Comparison of ENCODE assay signal across 1 cellular context in the genomic region with DNA sequence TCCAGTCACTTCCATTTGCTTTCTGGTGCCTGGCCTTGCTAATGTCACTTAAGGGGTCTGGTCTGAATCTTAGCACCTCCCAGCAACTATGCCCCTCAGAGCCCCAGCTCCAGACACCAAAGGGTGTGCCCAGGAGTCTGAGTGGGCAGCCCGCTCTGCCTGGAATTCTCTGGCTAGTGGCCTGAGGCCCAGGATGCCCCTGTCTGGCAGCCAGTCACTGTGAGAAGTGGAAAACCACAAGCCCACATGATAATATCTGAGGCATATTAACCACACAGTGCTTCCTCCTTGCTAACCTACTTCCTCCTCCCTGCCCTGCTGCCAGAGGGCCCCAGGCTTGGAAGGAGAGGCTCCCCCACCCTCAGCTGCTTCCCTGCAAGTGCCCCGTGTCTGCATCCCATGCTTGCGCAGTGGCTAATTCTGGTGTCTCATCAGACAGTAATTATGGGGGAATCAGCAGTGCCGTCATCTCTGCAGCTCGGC.
TF ChIP-seq lines count a peak whose summit lies in the region.

No MANE protein-coding gene starts in this region.

TF ChIP-seq in HepG2, 621 proteins besides CTCF, POLR2A, EP300 and RAD21:
- TF ChIP-seq, protein P1, sequence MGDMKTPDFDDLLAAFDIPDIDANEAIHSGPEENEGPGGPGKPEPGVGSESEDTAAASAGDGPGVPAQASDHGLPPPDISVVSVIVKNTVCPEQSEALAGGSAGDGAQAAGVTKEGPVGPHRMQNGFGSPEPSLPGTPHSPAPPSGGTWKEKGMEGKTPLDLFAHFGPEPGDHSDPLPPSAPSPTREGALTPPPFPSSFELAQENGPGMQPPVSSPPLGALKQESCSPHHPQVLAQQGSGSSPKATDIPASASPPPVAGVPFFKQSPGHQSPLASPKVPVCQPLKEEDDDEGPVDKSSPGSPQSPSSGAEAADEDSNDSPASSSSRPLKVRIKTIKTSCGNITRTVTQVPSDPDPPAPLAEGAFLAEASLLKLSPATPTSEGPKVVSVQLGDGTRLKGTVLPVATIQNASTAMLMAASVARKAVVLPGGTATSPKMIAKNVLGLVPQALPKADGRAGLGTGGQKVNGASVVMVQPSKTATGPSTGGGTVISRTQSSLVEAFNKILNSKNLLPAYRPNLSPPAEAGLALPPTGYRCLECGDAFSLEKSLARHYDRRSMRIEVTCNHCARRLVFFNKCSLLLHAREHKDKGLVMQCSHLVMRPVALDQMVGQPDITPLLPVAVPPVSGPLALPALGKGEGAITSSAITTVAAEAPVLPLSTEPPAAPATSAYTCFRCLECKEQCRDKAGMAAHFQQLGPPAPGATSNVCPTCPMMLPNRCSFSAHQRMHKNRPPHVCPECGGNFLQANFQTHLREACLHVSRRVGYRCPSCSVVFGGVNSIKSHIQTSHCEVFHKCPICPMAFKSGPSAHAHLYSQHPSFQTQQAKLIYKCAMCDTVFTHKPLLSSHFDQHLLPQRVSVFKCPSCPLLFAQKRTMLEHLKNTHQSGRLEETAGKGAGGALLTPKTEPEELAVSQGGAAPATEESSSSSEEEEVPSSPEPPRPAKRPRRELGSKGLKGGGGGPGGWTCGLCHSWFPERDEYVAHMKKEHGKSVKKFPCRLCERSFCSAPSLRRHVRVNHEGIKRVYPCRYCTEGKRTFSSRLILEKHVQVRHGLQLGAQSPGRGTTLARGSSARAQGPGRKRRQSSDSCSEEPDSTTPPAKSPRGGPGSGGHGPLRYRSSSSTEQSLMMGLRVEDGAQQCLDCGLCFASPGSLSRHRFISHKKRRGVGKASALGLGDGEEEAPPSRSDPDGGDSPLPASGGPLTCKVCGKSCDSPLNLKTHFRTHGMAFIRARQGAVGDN (CRISPR knock-in tag; IDR thresholded peaks at IDR 0.05) = peak; percentile 26
- TF ChIP-seq CHCHD3 (CRISPR knock-in tag; IDR thresholded peaks at IDR 0.05) (0 out of 2 replicates have a peak, but pooled peaks have one; percentile 64), ZNF616 (CRISPR knock-in tag; IDR thresholded peaks at IDR 0.05; ENCODE audit: low read depth) (no peak), MYC (CRISPR knock-in tag; IDR thresholded peaks at IDR 0.05; ENCODE audit: borderline replicate concordance) (0 out of 2 replicates have a peak, but pooled peaks have one; percentile 29), EED (CRISPR knock-in tag; IDR thresholded peaks at IDR 0.05) (0 out of 2 replicates have a peak, but pooled peaks have one; percentile 44), RARG (CRISPR knock-in tag; IDR thresholded peaks at IDR 0.05; ENCODE audit: low read depth) (no peak), ZNF660 (CRISPR knock-in tag; IDR thresholded peaks at IDR 0.05; ENCODE audit: borderline replicate concordance, low read depth) (0 out of 2 replicates have a peak, but pooled peaks have one; percentile 32), ZNF562 (CRISPR knock-in tag; IDR thresholded peaks at IDR 0.05; ENCODE audit: borderline replicate concordance) (no peak), POLR2AphosphoS5 (IDR thresholded peaks at IDR 0.05; ENCODE audit: low read depth, low read length) (peak; percentile 1; the same call in 1 of the 2 replicates), AKAP8 (CRISPR knock-in tag; IDR thresholded peaks at IDR 0.05) (0 out of 2 replicates have a peak, but pooled peaks have one; percentile 3), ZNF501 (CRISPR knock-in tag; IDR thresholded peaks at IDR 0.05) (peak; percentile 19; the same call in 1 of the 2 replicates), ZNF530 (CRISPR knock-in tag; IDR thresholded peaks at IDR 0.05; ENCODE audit: low read depth) (no peak), ZNF572 (CRISPR knock-in tag; IDR thresholded peaks at IDR 0.05) (peak; percentile 100)
- TF ChIP-seq, protein P2, sequence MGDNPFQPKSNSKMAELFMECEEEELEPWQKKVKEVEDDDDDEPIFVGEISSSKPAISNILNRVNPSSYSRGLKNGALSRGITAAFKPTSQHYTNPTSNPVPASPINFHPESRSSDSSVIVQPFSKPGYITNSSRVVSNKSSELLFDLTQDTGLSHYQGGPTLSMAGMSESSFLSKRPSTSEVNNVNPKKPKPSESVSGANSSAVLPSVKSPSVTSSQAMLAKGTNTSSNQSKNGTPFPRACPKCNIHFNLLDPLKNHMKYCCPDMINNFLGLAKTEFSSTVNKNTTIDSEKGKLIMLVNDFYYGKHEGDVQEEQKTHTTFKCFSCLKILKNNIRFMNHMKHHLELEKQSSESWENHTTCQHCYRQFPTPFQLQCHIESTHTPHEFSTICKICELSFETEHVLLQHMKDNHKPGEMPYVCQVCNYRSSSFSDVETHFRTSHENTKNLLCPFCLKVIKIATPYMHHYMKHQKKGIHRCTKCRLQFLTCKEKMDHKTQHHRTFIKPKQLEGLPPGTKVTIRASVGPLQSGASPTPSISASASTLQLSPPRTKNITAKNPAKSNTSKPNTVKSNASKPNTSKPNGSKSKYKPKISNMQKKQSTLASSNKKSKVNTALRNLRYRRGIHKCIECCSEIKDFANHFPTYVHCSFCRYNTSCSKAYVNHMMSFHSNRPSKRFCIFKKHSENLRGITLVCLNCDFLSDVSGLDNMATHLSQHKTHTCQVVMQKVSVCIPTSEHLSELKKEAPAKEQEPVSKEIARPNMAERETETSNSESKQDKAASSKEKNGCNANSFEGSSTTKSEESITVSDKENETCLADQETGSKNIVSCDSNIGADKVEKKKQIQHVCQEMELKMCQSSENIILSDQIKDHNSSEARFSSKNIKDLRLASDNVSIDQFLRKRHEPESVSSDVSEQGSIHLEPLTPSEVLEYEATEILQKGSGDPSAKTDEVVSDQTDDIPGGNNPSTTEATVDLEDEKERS (CRISPR knock-in tag; IDR thresholded peaks at IDR 0.05) = 0 out of 2 replicates have a peak, but pooled peaks have one; percentile 8
- TF ChIP-seq, protein P3, sequence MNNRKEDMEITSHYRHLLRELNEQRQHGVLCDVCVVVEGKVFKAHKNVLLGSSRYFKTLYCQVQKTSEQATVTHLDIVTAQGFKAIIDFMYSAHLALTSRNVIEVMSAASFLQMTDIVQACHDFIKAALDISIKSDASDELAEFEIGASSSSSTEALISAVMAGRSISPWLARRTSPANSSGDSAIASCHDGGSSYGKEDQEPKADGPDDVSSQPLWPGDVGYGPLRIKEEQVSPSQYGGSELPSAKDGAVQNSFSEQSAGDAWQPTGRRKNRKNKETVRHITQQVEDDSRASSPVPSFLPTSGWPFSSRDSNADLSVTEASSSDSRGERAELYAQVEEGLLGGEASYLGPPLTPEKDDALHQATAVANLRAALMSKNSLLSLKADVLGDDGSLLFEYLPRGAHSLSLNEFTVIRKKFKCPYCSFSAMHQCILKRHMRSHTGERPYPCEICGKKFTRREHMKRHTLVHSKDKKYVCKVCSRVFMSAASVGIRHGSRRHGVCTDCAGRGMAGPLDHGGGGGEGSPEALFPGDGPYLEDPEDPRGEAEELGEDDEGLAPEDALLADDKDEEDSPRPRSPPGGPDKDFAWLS (CRISPR knock-in tag; IDR thresholded peaks at IDR 0.05; ENCODE audit: borderline replicate concordance) = 0 out of 2 replicates have a peak, but pooled peaks have one; percentile 65
- TF ChIP-seq, protein P4, sequence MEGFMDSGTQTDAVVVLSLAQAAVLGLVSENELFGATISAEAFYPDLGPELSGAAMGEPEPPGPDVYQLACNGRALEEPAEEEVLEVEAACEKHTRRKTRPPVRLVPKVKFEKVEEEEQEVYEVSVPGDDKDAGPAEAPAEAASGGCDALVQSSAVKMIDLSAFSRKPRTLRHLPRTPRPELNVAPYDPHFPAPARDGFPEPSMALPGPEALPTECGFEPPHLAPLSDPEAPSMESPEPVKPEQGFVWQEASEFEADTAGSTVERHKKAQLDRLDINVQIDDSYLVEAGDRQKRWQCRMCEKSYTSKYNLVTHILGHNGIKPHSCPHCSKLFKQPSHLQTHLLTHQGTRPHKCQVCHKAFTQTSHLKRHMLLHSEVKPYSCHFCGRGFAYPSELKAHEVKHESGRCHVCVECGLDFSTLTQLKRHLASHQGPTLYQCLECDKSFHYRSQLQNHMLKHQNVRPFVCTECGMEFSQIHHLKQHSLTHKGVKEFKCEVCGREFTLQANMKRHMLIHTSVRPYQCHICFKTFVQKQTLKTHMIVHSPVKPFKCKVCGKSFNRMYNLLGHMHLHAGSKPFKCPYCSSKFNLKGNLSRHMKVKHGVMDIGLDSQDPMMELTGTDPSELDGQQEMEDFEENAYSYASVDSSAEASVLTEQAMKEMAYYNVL (CRISPR knock-in tag; IDR thresholded peaks at IDR 0.05; ENCODE audit: borderline replicate concordance) = 0 out of 2 replicates have a peak, but pooled peaks have one; percentile 2
